Comparison of ENCODE assay signal across 8 cellular contexts in the genomic region with DNA sequence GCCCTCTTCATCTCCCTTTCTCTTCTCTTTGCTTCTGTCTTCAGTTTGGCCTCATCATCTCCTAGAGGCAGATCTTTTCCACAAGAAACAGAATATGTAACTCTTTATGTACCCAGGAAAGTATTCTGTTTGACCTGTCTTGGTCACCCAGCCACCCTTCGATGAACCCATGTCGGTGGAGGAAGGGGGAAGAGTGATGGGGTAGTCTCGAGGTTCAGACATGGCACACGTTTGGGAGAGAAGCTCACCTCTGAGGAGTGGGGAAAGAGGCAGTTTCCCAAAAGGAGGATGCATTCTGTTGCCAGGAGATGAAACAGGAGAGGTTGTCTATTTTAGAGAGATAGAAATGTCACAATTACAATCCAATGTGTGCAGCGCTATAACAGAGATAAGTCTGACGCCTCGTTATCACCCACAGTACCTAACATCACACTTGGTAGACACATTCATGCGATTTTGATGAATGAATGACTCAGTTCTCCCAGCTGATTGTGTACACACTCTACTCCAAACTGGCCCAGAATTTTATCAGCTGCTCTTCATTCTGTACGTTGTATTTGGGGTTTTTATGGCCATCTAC. TPM values are rescaled to one million over a fixed set of nuclear protein-coding genes. Genes with fewer than 3 reads are reported as not detected.
DNase-seq lines count a peak whose midpoint lies in the region; ATAC-seq, FAIRE-seq and TF ChIP-seq lines count a peak whose summit lies in the region.

No MANE protein-coding gene starts in this region.

- peaks cover 24% of the 10 kb centered on the region for H3K4me1 Mint-ChIP-seq in astrocyte (ENCODE audit: low read depth, unreplicated experiment)

- H4K20me1 ChIP-seq in astrocyte (ENCODE audit: insufficient read depth, low read length), result no peaks in the 10 kb centered on the region

- DNase-seq in Right ventricle myocardium superior (no peak), Right ventricle myocardium inferior (ENCODE audit: missing footprints) (no peak), astrocyte (ENCODE audit: low read depth) (peak; percentile 46), HPDE6-E6E7 (ENCODE audit: extremely low spot score) (no peak)

- peak overlapping the region; percentile 41 for H3K27ac Mint-ChIP-seq in astrocyte (ENCODE audit: unreplicated experiment)

- H3K27me3 Mint-ChIP-seq in astrocyte (ENCODE audit: low read depth, unreplicated experiment), result no peaks in the 10 kb centered on the region

- no peaks in the 10 kb centered on the region for H3K36me3 Mint-ChIP-seq in astrocyte (ENCODE audit: low read depth, unreplicated experiment)

- H3K27ac ChIP-seq in astrocyte (ENCODE audit: low read depth, low read length), result peak overlapping the region; percentile 98
- H3K27ac ChIP-seq in layer of hippocampus (ENCODE audit: low read depth, low read length), result peak overlapping the region; percentile 80
- H3K27ac ChIP-seq in thymus (ENCODE audit: low read depth), result peak overlapping the region; percentile 33

- no peak for TF ChIP-seq CTCF in astrocyte (IDR thresholded peaks at IDR 0.05; ENCODE audit: insufficient read depth, low read depth, low read length)

- FAIRE-seq in astrocyte (lab: Jason Lieb, UNC), result no peak

- intact Hi-C loops in Right ventricle myocardium superior (cut with DNase I) (loop anchor here (10.0 kb wide), 1 partner anchor 84 kb away; no protein-coding TSS in a partner anchor), Right ventricle myocardium inferior (cut with DNase I) (loop anchor here (10.0 kb wide), 1 partner anchor 84 kb away; no protein-coding TSS in a partner anchor)

- H3K27me3 ChIP-seq in astrocyte (ENCODE audit: insufficient read depth, low read length) (no peaks in the 10 kb centered on the region), layer of hippocampus (ENCODE audit: control insufficient read depth, insufficient read depth, low read length) (no peaks in the 10 kb centered on the region), thymus (ENCODE audit: control insufficient read depth, insufficient read depth) (no peaks in the 10 kb centered on the region)

- peak overlapping the region; percentile 90 for H2AFZ ChIP-seq in astrocyte (ENCODE audit: low read depth, low read length)

- peak overlapping the region; percentile 77 for H3K4me3 Mint-ChIP-seq in astrocyte (ENCODE audit: unreplicated experiment)

- H3K79me2 ChIP-seq in astrocyte (ENCODE audit: insufficient read depth, low read length), result peaks cover 47% of the 10 kb centered on the region

- H3K4me3 ChIP-seq in astrocyte (ENCODE audit: insufficient read depth, low read depth, low read length) (peak overlapping the region; percentile 92), thymus (ENCODE audit: low read length) (peak overlapping the region; percentile 90)

- H3K9me3 ChIP-seq in astrocyte (ENCODE audit: insufficient read depth, low read depth, low read length) (no peaks in the 10 kb centered on the region), thymus (ENCODE audit: control insufficient read depth) (no peaks in the 10 kb centered on the region)

- 81% methylated on average over 9 of the region's 9 CpGs for WGBS in thymus

- ATAC-seq in Right ventricle myocardium superior (ENCODE audit: poor library complexity) (peak; percentile 3), Right ventricle myocardium inferior (no peak), HG03025 (IDR thresholded peaks at IDR 0.05; ENCODE audit: low FRiP score, unreplicated experiment) (no peak), HG03571 (IDR thresholded peaks at IDR 0.05; ENCODE audit: unreplicated experiment) (no peak)

- H3K9ac ChIP-seq in astrocyte (ENCODE audit: low read length), result peak overlapping the region; percentile 98

- H3K9me3 Mint-ChIP-seq in astrocyte (ENCODE audit: unreplicated experiment), result peaks cover under 1% of the 10 kb centered on the region

- H3K36me3 ChIP-seq in astrocyte (ENCODE audit: insufficient read depth, low read length) (no peaks in the 10 kb centered on the region), thymus (ENCODE audit: control insufficient read depth, insufficient read depth) (no peaks in the 10 kb centered on the region)

- H3K4me2 ChIP-seq in astrocyte (ENCODE audit: low read length), result peak overlapping the region; percentile 96

- H3K4me1 ChIP-seq in astrocyte (ENCODE audit: insufficient read depth, low read length) (peaks cover 29% of the 10 kb centered on the region), thymus (ENCODE audit: control insufficient read depth, insufficient read depth, low read length) (peaks cover 4% of the 10 kb centered on the region)

RNA-seq across cellular contexts. Expression of a gene that starts 0.7 kb away (rescaled TPM):
- total RNA-seq in Right ventricle myocardium superior (50.8 TPM), Right ventricle myocardium inferior (57.8 TPM), astrocyte (88.1 and 89.9 TPM in 2 replicates)
- 30.9 TPM for polyA plus RNA-seq in thymus

RNA-seq across cellular contexts. Expression of a gene that starts 1.9 kb away (rescaled TPM):
- total RNA-seq in Right ventricle myocardium superior, result 0.19 TPM
- 0.65 TPM for total RNA-seq in Right ventricle myocardium inferior
- 0.75 TPM in 1 of 2 replicates, not detected in the other for total RNA-seq in astrocyte
- polyA plus RNA-seq in thymus, result 0.16 TPM

Comparison
In these comparisons a context has a peak if more than half of its experiments do, and no peak if none do; other contexts are left out.
1. H3K27ac ChIP-seq: peak in every context shown above with its lines; median percentile 98 in astrocyte; 80 in layer of hippocampus; 33 in thymus.